20 cellular contexts compared by ENCODE assay signal in the genomic region with DNA sequence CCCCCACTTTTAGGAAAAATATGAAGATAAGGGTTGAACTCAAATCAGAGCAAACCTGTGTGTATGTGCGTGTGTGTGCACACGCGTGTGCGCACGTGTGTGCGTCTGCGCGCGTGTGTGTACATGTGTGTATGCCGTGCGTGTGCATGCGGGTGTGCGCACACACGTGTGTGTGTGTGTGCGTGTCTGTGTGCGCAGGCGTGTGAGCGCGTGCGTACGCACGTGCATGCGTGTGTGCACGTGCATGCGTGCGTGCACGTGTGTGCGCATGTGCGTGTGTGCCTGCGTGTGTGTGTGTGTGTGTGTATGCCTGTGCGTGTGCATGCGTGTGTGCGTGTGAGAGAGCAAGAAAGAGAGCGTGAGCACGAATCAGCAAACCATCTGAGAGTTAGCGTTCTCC. TPM values are rescaled to one million over a fixed set of nuclear protein-coding genes. Genes with fewer than 3 reads are reported as not detected.
DNase-seq lines count a peak whose midpoint lies in the region; ATAC-seq, FAIRE-seq and TF ChIP-seq lines count a peak whose summit lies in the region.
"Had no signal": no experiment of that assay in that cellular context is flagged by ENCODE, and none has a peak within 500 bp of the region (broad histone marks: within the 10 kb centered on the region; RNA-seq: fewer than 3 reads in every experiment).

No MANE protein-coding gene starts in this region.

- no peak overlapping the region for H2BK12ac ChIP-seq in trophoblast cell (ENCODE audit: low read length)

- H3K27ac ChIP-seq in GM12878 (ENCODE audit: control insufficient read depth, insufficient read depth) (no peak overlapping the region), trophoblast cell (ENCODE audit: low read depth, low read length) (no peak overlapping the region)
- H3K27ac ChIP-seq: 22Rv1, Peyer's patch had no signal

- no peaks in the 10 kb centered on the region for H3K9me3 ChIP-seq in GM12878 (replicated peaks; ENCODE audit: control insufficient read depth, insufficient read depth, low read length)
- H3K9me3 ChIP-seq in trophoblast cell (ENCODE audit: insufficient read depth, low read depth, low read length): peaks cover 4% of the 10 kb centered on the region
- H3K9me3 ChIP-seq: Peyer's patch had no signal

- RAD21 ChIA-PET in GM12878 (lab: Charles Lee; ENCODE audit: unreplicated experiment): no interaction called here

- peak overlapping the region; percentile 28 for H3K23ac ChIP-seq in trophoblast cell (ENCODE audit: low read length)

- H2BK120ac ChIP-seq in trophoblast cell (ENCODE audit: insufficient read depth, low read length, poor library complexity): no peak overlapping the region

- no peak overlapping the region for H2BK5ac ChIP-seq in trophoblast cell (ENCODE audit: low read depth, low read length, poor library complexity)

- SMC1A ChIA-PET in GM12878 (lab: Charles Lee; ENCODE audit: uncharacterized antibody, unreplicated experiment): no interaction called here

- BruUV-seq in GM12878 (replicated peaks; lab: Mats Ljungman, UMichigan): no TSS peak

- H3K36me3 ChIP-seq in GM12878 (ENCODE audit: control insufficient read depth in 2 of 2, insufficient read depth in 2 of 2, low read length in 1 of 2) (peaks cover 8% of the 10 kb centered on the region in 2 experiments; a peak in 3 of 4 replicates), trophoblast cell (ENCODE audit: control insufficient read depth in 1 of 2, insufficient read depth in 2 of 2, low read length in 2 of 2) (peaks cover 26 to 37% of the 10 kb centered on the region in 2 experiments)

- H3K4ac ChIP-seq in trophoblast cell (ENCODE audit: low read depth, low read length): no peak overlapping the region

- FAIRE-seq in GM12891 (lab: Jason Lieb, UNC) (no peak), GM12878 (lab: Jason Lieb, UNC) (no peak)

- in situ Hi-C loops in GM12878 (cut with MboI): no loop called here

- no peak overlapping the region for H4K8ac ChIP-seq in trophoblast cell (ENCODE audit: low read depth, low read length)

- H3K4me3 Mint-ChIP-seq in activated CD8-positive, alpha-beta T cell treated with anti-CD3 and anti-CD28 coated beads, Interleukin-2, amount 10 ng/mL, durations not matched to agents 7 days and 5 days: no peak overlapping the region
- H3K4me3 Mint-ChIP-seq in activated CD8-positive, alpha-beta T cell treated with anti-CD3 and anti-CD28 coated beads for 36 hours: no peak overlapping the region
- H3K4me3 Mint-ChIP-seq: CD14-positive monocyte had no signal

- WGBS in GM12878 (ENCODE audit: insufficient coverage, insufficient replicate concordance, low lambda C conversion rate, missing lambda C conversion rate): 99% methylated on average over 34 of the region's 36 CpGs
- WGBS in trophoblast cell (ENCODE audit: extremely low coverage, insufficient coverage, insufficient read length): no CpG with 5 or more reads among the region's 36 CpGs

- no peak overlapping the region for H2AK5ac ChIP-seq in trophoblast cell (ENCODE audit: low read length)

- H3K79me1 ChIP-seq in trophoblast cell (ENCODE audit: low read length): peaks cover 8% of the 10 kb centered on the region

- no peaks in the 10 kb centered on the region for H3K79me2 ChIP-seq in GM12878 (ENCODE audit: control insufficient read depth, insufficient read depth, low read length)
- no peaks in the 10 kb centered on the region for H3K79me2 ChIP-seq in trophoblast cell (ENCODE audit: control insufficient read depth, insufficient read depth, low read length, poor library complexity)

- no peaks in the 10 kb centered on the region for H3K9me3 Mint-ChIP-seq in activated CD8-positive, alpha-beta T cell treated with anti-CD3 and anti-CD28 coated beads, Interleukin-2, amount 10 ng/mL, durations not matched to agents 7 days and 5 days (ENCODE audit: insufficient read depth)
- H3K9me3 Mint-ChIP-seq in activated CD8-positive, alpha-beta T cell treated with anti-CD3 and anti-CD28 coated beads for 36 hours: no peaks in the 10 kb centered on the region

- no peak overlapping the region for H3K9ac ChIP-seq in GM12878 (ENCODE audit: control insufficient read depth, insufficient read depth, low read length)
- no peak overlapping the region for H3K9ac ChIP-seq in trophoblast cell (ENCODE audit: low read length)

- no peak overlapping the region for H3K4me3 ChIP-seq in GM12878
- H3K4me3 ChIP-seq in trophoblast cell (ENCODE audit: low read depth, low read length): peak overlapping the region; percentile 55
- H3K4me3 ChIP-seq: Peyer's patch had no signal

- CTCF ChIA-PET in activated CD8-positive, alpha-beta T cell treated with anti-CD3 and anti-CD28 coated beads, Interleukin-2, amount 10 ng/mL, durations not matched to agents 7 days and 5 days (lab: Charles Lee): interaction anchor here (1.2 to 4.2 kb wide), 2 partner anchors 27 to 28 kb away, joined by 4 to 17 read pairs; no protein-coding TSS in a partner anchor
- CTCF ChIA-PET in activated CD8-positive, alpha-beta T cell treated with anti-CD3 and anti-CD28 coated beads for 36 hours (lab: Charles Lee): interaction anchor here (1.2 kb wide), 1 partner anchor 27 kb away, joined by 4 read pairs; no protein-coding TSS in a partner anchor
- CTCF ChIA-PET in GM12878 (lab: Yijun Ruan, JAX): no interaction called here

- TF ChIP-seq POLR2A in GM12891 (IDR thresholded peaks at IDR 0.05; ENCODE audit: low read depth, low read length): no peak
- TF ChIP-seq POLR2A in GM12878 (IDR thresholded peaks at IDR 0.05; ENCODE audit: low read depth, low read length): peak; percentile 63; the same call in 1 of the 2 replicates

- no peaks in the 10 kb centered on the region for H4K20me1 ChIP-seq in GM12878 (ENCODE audit: control insufficient read depth, insufficient read depth)

- intact Hi-C loops in activated CD8-positive, alpha-beta T cell treated with anti-CD3 and anti-CD28 coated beads for 36 hours (cut with micrococcal nuclease): no loop called here
- intact Hi-C loops in GM12878 (cut with micrococcal nuclease; ENCODE audit: unreplicated experiment): no loop called here

- no peak for ATAC-seq in activated CD8-positive, alpha-beta T cell treated with anti-CD3 and anti-CD28 coated beads, Interleukin-2, amount 10 ng/mL, durations not matched to agents 7 days and 5 days
- no peak for ATAC-seq in activated CD8-positive, alpha-beta T cell treated with anti-CD3 and anti-CD28 coated beads for 36 hours
- ATAC-seq in GM12878: no peak

- H3K27ac Mint-ChIP-seq in activated CD8-positive, alpha-beta T cell treated with anti-CD3 and anti-CD28 coated beads, Interleukin-2, amount 10 ng/mL, durations not matched to agents 7 days and 5 days: peak overlapping the region; percentile 37
- no peak overlapping the region for H3K27ac Mint-ChIP-seq in activated CD8-positive, alpha-beta T cell treated with anti-CD3 and anti-CD28 coated beads for 36 hours

- H3K27me3 Mint-ChIP-seq in activated CD8-positive, alpha-beta T cell treated with anti-CD3 and anti-CD28 coated beads, Interleukin-2, amount 10 ng/mL, durations not matched to agents 7 days and 5 days (ENCODE audit: low read depth): no peaks in the 10 kb centered on the region
- no peaks in the 10 kb centered on the region for H3K27me3 Mint-ChIP-seq in activated CD8-positive, alpha-beta T cell treated with anti-CD3 and anti-CD28 coated beads for 36 hours

- no peaks in the 10 kb centered on the region for H3K4me1 ChIP-seq in GM12878 (ENCODE audit: control insufficient read depth, insufficient read depth, low read length)
- peaks cover 17 to 20% of the 10 kb centered on the region in 2 experiments for H3K4me1 ChIP-seq in trophoblast cell (ENCODE audit: control insufficient read depth in 1 of 2, insufficient read depth in 2 of 2, low read length in 2 of 2)

- POLR2A ChIA-PET in activated CD8-positive, alpha-beta T cell treated with anti-CD3 and anti-CD28 coated beads, Interleukin-2, amount 10 ng/mL, durations not matched to agents 7 days and 5 days (lab: Charles Lee): interaction anchor here (1.4 kb wide), 1 partner anchor 9 kb away, joined by 4 read pairs; no protein-coding TSS in a partner anchor
- POLR2A ChIA-PET in activated CD8-positive, alpha-beta T cell treated with anti-CD3 and anti-CD28 coated beads for 36 hours (lab: Charles Lee): no interaction called here
- POLR2A ChIA-PET in GM12878 (lab: Charles Lee): no interaction called here

- H3K36me3 Mint-ChIP-seq in activated CD8-positive, alpha-beta T cell treated with anti-CD3 and anti-CD28 coated beads, Interleukin-2, amount 10 ng/mL, durations not matched to agents 7 days and 5 days (ENCODE audit: low read depth): peaks cover 28% of the 10 kb centered on the region
- peaks cover 7% of the 10 kb centered on the region for H3K36me3 Mint-ChIP-seq in activated CD8-positive, alpha-beta T cell treated with anti-CD3 and anti-CD28 coated beads for 36 hours (ENCODE audit: low read depth)

- H4K12ac ChIP-seq in trophoblast cell (ENCODE audit: low read depth, low read length): no peak overlapping the region

- peaks cover 8% of the 10 kb centered on the region for H3K4me1 Mint-ChIP-seq in activated CD8-positive, alpha-beta T cell treated with anti-CD3 and anti-CD28 coated beads, Interleukin-2, amount 10 ng/mL, durations not matched to agents 7 days and 5 days (ENCODE audit: low read depth)
- H3K4me1 Mint-ChIP-seq in activated CD8-positive, alpha-beta T cell treated with anti-CD3 and anti-CD28 coated beads for 36 hours (ENCODE audit: low read depth): no peaks in the 10 kb centered on the region
- H3K4me1 Mint-ChIP-seq: CD14-positive monocyte had no signal

- TF ChIP-seq CTCF in activated CD8-positive, alpha-beta T cell treated with anti-CD3 and anti-CD28 coated beads for 36 hours (IDR thresholded peaks at IDR 0.05): no peak
- no peak for TF ChIP-seq CTCF in GM12878 (IDR thresholded peaks at IDR 0.05 in 2 of 3, conservative IDR thresholded peaks at IDR 0.05 in 1 of 3; ENCODE audit: control insufficient read depth in 2 of 3, extremely low read depth in 1 of 3, insufficient read depth in 1 of 3, low read depth in 3 of 3, low read length in 3 of 3)

- H3K4me2 ChIP-seq in GM12878 (ENCODE audit: control insufficient read depth, insufficient read depth) (no peak overlapping the region), trophoblast cell (ENCODE audit: low read length) (no peak overlapping the region)

- H3K18ac ChIP-seq in trophoblast cell (ENCODE audit: low read length): no peak overlapping the region

- no peak overlapping the region for H3K14ac ChIP-seq in trophoblast cell (ENCODE audit: low read length)

- TF ChIP-seq EP300 in GM12878 (IDR thresholded peaks at IDR 0.05; ENCODE audit: borderline replicate concordance in 1 of 2, control insufficient read depth in 1 of 2, low read depth in 2 of 2, low read length in 2 of 2): no peak

- H4K91ac ChIP-seq in trophoblast cell (ENCODE audit: low read depth, low read length): no peak overlapping the region

- H2AFZ ChIP-seq in GM12878 (ENCODE audit: control insufficient read depth, low read depth, low read length) (no peak overlapping the region), trophoblast cell (ENCODE audit: insufficient read depth, low read length, poor library complexity) (no peak overlapping the region)

- no peak for TF ChIP-seq RAD21 in GM12878 (IDR thresholded peaks at IDR 0.05; ENCODE audit: insufficient read depth, low read depth, low read length)

- DNase-seq in activated CD8-positive, alpha-beta T cell treated with anti-CD3 and anti-CD28 coated beads, Interleukin-2, amount 10 ng/mL, durations not matched to agents 7 days and 5 days: no peak
- no peak for DNase-seq in activated CD8-positive, alpha-beta T cell treated with anti-CD3 and anti-CD28 coated beads for 36 hours
- DNase-seq in GM12891 (ENCODE audit: insufficient read length, low spot score): no peak
- DNase-seq in GM12878 (ENCODE audit: low read depth, low spot score): no peak
- DNase-seq in trophoblast cell: no peak
- no peak for DNase-seq in GDM1 (lab: John Stamatoyannopoulos, UW)
- no peak for DNase-seq in NCI-H1092 (lab: John Stamatoyannopoulos, UW)
- DNase-seq in activated CD4-positive, alpha-beta T cell treated with anti-CD3 and anti-CD28 coated beads, Interleukin-2, amount 50 U/mL, for 4 hours: no peak
- DNase-seq: DMS79 treated with DMSO at 0.1 percent for 48 hours; HCEC 1CT; MM.1S; NCI-H1092 treated with DMSO at 0.1 percent for 48 hours; NCI-H2081 treated with DMSO at 0.1 percent for 48 hours; NCI-H446 treated with DMSO at 0.1 percent for 48 hours; NCI-H748 treated with DMSO at 0.1 percent for 48 hours; NK-92 treated with Interleukin-12 subunit alpha and Interleukin-12 subunit beta, amount 100 ng/mL, for 24 hours; Peyer's patch; SHP77 had no signal

- H3K27me3 ChIP-seq in GM12878 (replicated peaks in 1 of 2; ENCODE audit: control insufficient read depth in 2 of 2, insufficient read depth in 2 of 2, low read length in 1 of 2) (no peaks in the 10 kb centered on the region), trophoblast cell (ENCODE audit: insufficient read depth, low read length) (no peaks in the 10 kb centered on the region)
- H3K27me3 ChIP-seq: Peyer's patch had no signal

RNA-seq across cellular contexts. Expression of a gene that starts 20.7 kb away (rescaled TPM):
- 100 to 1,000 TPM; 110 to 127 TPM for total RNA-seq in activated CD8-positive, alpha-beta T cell treated with anti-CD3 and anti-CD28 coated beads, Interleukin-2, amount 10 ng/mL, durations not matched to agents 7 days and 5 days
- 10 to 100 TPM; 41.9 to 43.0 TPM for total RNA-seq in activated CD8-positive, alpha-beta T cell treated with anti-CD3 and anti-CD28 coated beads for 36 hours
- 12.1 TPM for polyA plus RNA-seq in GM12891 (2012; ENCODE audit: low read depth, missing spikeins)
- 30.8 and 36.7 TPM in 2 replicates for total RNA-seq in GM12878 (2013; cell fraction: nucleolus; rRNA removed)
- total RNA-seq in GM12878 (2014; rRNA removed) (12.9 and 13.9 TPM in 2 replicates), GM12878 (2014; rRNA removed; fragmentation: Illumina TruSeq; extraction: Trizol) (10.2 and 10.7 TPM in 2 replicates), GM12878 (2021) (47.8 and 49.3 TPM in 2 replicates)
- polyA plus RNA-seq in GM12878 (2011; ENCODE audit: low read depth): 5.2 TPM
- polyA plus RNA-seq in GM12878 (2011; rRNA removed) (6.3 and 12.3 TPM in 2 replicates), GM12878 (2014; fragmentation: Illumina TruSeq; extraction: Trizol) (3.6 and 10.8 TPM in 2 replicates), GM12878 (2014; fragmentation: Nextera tagmentation; extraction: Ambion mirVana) (under 1 TPM; 0.13 to 0.42 TPM), GM12878 (2014; rRNA removed) (35.8 and 48.5 TPM in 2 replicates), GM12878 (2016; fragmentation: Nextera tagmentation; extraction: Ambion mirVana) (1 to 10 TPM; 2.9 to 3.9 TPM)
- 12.7 and 14.8 TPM in 2 replicates for polyA plus RNA-seq in GM12878 (2011; cell fraction: cytosol; rRNA removed)
- 133 and 156 TPM in 2 replicates for polyA plus RNA-seq in GM12878 (2011; cell fraction: nucleus; rRNA removed)
- 23.1 and 27.7 TPM in 2 replicates for polyA plus RNA-seq in GM12878 (2012)
- 13.1 and 29.2 TPM in 2 replicates for polyA minus RNA-seq in GM12878 (2011; rRNA and poly(A)+ RNA removed)
- polyA minus RNA-seq in GM12878 (2011; cell fraction: cytosol; rRNA and poly(A)+ RNA removed): 13.3 and 17.2 TPM in 2 replicates
- polyA minus RNA-seq in GM12878 (2011; cell fraction: nucleus; rRNA and poly(A)+ RNA removed): 20.7 and 34.6 TPM in 2 replicates
- polyA plus RNA-seq in trophoblast cell (2013): 22.5 TPM in 2 replicates
